ENCODE assay signal across 1 cellular context in genomic region chr19:45175663-45176345, GRCh38.
TF ChIP-seq lines count a peak whose summit lies in the region.

No MANE protein-coding gene starts in this region.

TF ChIP-seq in WTC11, 78 proteins besides CTCF, POLR2A, EP300 and RAD21 (continued from another document):
- TF ChIP-seq, protein P1, sequence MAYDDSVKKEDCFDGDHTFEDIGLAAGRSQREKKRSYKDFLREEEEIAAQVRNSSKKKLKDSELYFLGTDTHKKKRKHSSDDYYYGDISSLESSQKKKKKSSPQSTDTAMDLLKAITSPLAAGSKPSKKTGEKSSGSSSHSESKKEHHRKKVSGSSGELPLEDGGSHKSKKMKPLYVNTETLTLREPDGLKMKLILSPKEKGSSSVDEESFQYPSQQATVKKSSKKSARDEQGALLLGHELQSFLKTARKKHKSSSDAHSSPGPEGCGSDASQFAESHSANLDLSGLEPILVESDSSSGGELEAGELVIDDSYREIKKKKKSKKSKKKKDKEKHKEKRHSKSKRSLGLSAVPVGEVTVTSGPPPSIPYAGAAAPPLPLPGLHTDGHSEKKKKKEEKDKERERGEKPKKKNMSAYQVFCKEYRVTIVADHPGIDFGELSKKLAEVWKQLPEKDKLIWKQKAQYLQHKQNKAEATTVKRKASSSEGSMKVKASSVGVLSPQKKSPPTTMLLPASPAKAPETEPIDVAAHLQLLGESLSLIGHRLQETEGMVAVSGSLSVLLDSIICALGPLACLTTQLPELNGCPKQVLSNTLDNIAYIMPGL (CRISPR knock-in tag; IDR thresholded peaks at IDR 0.05): no peak
- no peak for TF ChIP-seq NFATC4 (CRISPR knock-in tag; IDR thresholded peaks at IDR 0.05)
- TF ChIP-seq, protein P2, sequence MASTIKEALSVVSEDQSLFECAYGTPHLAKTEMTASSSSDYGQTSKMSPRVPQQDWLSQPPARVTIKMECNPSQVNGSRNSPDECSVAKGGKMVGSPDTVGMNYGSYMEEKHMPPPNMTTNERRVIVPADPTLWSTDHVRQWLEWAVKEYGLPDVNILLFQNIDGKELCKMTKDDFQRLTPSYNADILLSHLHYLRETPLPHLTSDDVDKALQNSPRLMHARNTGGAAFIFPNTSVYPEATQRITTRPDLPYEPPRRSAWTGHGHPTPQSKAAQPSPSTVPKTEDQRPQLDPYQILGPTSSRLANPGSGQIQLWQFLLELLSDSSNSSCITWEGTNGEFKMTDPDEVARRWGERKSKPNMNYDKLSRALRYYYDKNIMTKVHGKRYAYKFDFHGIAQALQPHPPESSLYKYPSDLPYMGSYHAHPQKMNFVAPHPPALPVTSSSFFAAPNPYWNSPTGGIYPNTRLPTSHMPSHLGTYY (CRISPR knock-in tag; IDR thresholded peaks at IDR 0.05): no peak
- no peak for TF ChIP-seq MLX (CRISPR knock-in tag; IDR thresholded peaks at IDR 0.05)
- TF ChIP-seq HMGA2 (CRISPR knock-in tag; IDR thresholded peaks at IDR 0.05): no peak
- TF ChIP-seq KAT7 (CRISPR knock-in tag; IDR thresholded peaks at IDR 0.05; ENCODE audit: borderline replicate concordance): no peak
- TF ChIP-seq SOX15 (CRISPR knock-in tag; IDR thresholded peaks at IDR 0.05): no peak
- TF ChIP-seq NR1H2 (CRISPR knock-in tag; IDR thresholded peaks at IDR 0.05): no peak
- no peak for TF ChIP-seq FOXK1 (CRISPR knock-in tag; IDR thresholded peaks at IDR 0.05)
- TF ChIP-seq FOXJ3 (CRISPR knock-in tag; IDR thresholded peaks at IDR 0.05; ENCODE audit: borderline replicate concordance): no peak
- TF ChIP-seq ZNF423 (CRISPR knock-in tag; IDR thresholded peaks at IDR 0.05): no peak
- TF ChIP-seq ZNF425 (CRISPR knock-in tag; conservative IDR thresholded peaks at IDR 0.05): no peak
- TF ChIP-seq, protein P3, sequence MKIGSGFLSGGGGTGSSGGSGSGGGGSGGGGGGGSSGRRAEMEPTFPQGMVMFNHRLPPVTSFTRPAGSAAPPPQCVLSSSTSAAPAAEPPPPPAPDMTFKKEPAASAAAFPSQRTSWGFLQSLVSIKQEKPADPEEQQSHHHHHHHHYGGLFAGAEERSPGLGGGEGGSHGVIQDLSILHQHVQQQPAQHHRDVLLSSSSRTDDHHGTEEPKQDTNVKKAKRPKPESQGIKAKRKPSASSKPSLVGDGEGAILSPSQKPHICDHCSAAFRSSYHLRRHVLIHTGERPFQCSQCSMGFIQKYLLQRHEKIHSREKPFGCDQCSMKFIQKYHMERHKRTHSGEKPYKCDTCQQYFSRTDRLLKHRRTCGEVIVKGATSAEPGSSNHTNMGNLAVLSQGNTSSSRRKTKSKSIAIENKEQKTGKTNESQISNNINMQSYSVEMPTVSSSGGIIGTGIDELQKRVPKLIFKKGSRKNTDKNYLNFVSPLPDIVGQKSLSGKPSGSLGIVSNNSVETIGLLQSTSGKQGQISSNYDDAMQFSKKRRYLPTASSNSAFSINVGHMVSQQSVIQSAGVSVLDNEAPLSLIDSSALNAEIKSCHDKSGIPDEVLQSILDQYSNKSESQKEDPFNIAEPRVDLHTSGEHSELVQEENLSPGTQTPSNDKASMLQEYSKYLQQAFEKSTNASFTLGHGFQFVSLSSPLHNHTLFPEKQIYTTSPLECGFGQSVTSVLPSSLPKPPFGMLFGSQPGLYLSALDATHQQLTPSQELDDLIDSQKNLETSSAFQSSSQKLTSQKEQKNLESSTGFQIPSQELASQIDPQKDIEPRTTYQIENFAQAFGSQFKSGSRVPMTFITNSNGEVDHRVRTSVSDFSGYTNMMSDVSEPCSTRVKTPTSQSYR (CRISPR knock-in tag; IDR thresholded peaks at IDR 0.05): no peak
- TF ChIP-seq CREM (CRISPR knock-in tag; IDR thresholded peaks at IDR 0.05): no peak
- no peak for TF ChIP-seq CDX4 (CRISPR knock-in tag; IDR thresholded peaks at IDR 0.05; ENCODE audit: borderline replicate concordance)
TF ChIP-seq in WTC11: peak in this region for 0.
